Comparison of ENCODE assay signal across 34 cellular contexts in genomic region chr6:27644528-27644927, GRCh38.
"Had no signal": no experiment of that assay in that cellular context is flagged by ENCODE, and none has a peak within 500 bp of the region (broad histone marks: within the 10 kb centered on the region; RNA-seq: fewer than 3 reads in every experiment).

No MANE protein-coding gene starts in this region.

- DNase-seq: activated B cell treated with CpG ODN at 0.5 μM for 24 hours; activated CD4-positive, alpha-beta T cell treated with anti-CD3 and anti-CD28 coated beads for 48 hours; activated CD4-positive, alpha-beta T cell treated with anti-CD3 and anti-CD28 coated beads, Interleukin-2, amount 50 U/mL, for 1 hour; activated CD4-positive, alpha-beta T cell treated with anti-CD3 and anti-CD28 coated beads, Interleukin-2, amount 50 U/mL, for 48 hours; activated CD8-positive, alpha-beta memory T cell treated with anti-CD3 and anti-CD28 coated beads for 24 hours; activated CD8-positive, alpha-beta T cell treated with anti-CD3 and anti-CD28 coated beads for 36 hours; activated effector memory CD4-positive, alpha-beta T cell treated with Interleukin-2 at 50 U/mL for 16 hours; activated gamma-delta T cell treated with Interleukin-2 at 50 U/mL for 16 hours; activated naive CD4-positive, alpha-beta T cell treated with anti-CD3 and anti-CD28 coated beads, Interleukin-2, amount 50 U/mL, for 16 hours; activated naive CD4-positive, alpha-beta T cell treated with Interleukin-2 at 50 U/mL for 16 hours; activated T-cell treated with anti-CD3 and anti-CD28 coated beads, Interleukin-2, amount 50 U/mL, for 4 hours; amniotic stem cell; anterior cingulate cortex; brain microvascular endothelial cell; dermis blood vessel endothelial cell; effector CD4-positive, alpha-beta T cell; effector memory CD8-positive, alpha-beta T cell; erythroblast; foreskin keratinocyte; gastrocnemius medialis; glutamatergic neuron; heart left ventricle; T-helper 17 cell; T1000; WERI-Rb-1 had no signal

- H3K9me3 ChIP-seq: esophagus muscularis mucosa had no signal

- H3K27ac Mint-ChIP-seq: activated B cell treated with CpG ODN at 0.5 μM for 24 hours; activated CD8-positive, alpha-beta T cell treated with anti-CD3 and anti-CD28 coated beads for 36 hours; activated naive CD8-positive, alpha-beta T cell; activated T-helper 17 cell treated with anti-CD3 and anti-CD28 coated beads, Interleukin-2, amount 50 U/mL, for 72 hours; effector memory CD8-positive, alpha-beta T cell; T-helper 17 cell; T-helper 2 cell treated with Interferon-gamma antibody and Interleukin-4, amounts not matched to agents 5 μg/mL and 100 μg/mL, for 36 hours had no signal

- H3K4me1 Mint-ChIP-seq: activated B cell treated with CpG ODN at 0.5 μM for 24 hours; activated T-helper 17 cell treated with anti-CD3 and anti-CD28 coated beads, Interleukin-2, amount 50 U/mL, for 72 hours; central memory CD8-positive, alpha-beta T cell; T-helper 17 cell had no signal

- H3K4me3 ChIP-seq: coronary artery, esophagus muscularis mucosa, gastrocnemius medialis, heart left ventricle had no signal

- H3K9me3 Mint-ChIP-seq: activated CD8-positive, alpha-beta T cell treated with anti-CD3 and anti-CD28 coated beads for 36 hours; activated T-helper 17 cell treated with anti-CD3 and anti-CD28 coated beads, Interleukin-2, amount 50 U/mL, for 72 hours; central memory CD8-positive, alpha-beta T cell; effector memory CD8-positive, alpha-beta T cell had no signal

- H3K36me3 Mint-ChIP-seq: activated naive CD8-positive, alpha-beta T cell had no signal

- H3K27ac ChIP-seq: brain microvascular endothelial cell, coronary artery, esophagus muscularis mucosa, foreskin keratinocyte, gastrocnemius medialis, heart left ventricle, WERI-Rb-1 had no signal

- FAIRE-seq: astrocyte, bronchial epithelial cell had no signal

- ATAC-seq: activated CD4-positive, CD25-positive, alpha-beta regulatory T cell treated with anti-CD3 and anti-CD28 coated beads, Interleukin-2, amount 50 U/mL, for 24 hours; activated CD8-positive, alpha-beta T cell treated with anti-CD3 and anti-CD28 coated beads for 36 hours; activated T-cell treated with anti-CD3 and anti-CD28 coated beads, Interleukin-2, amount 50 U/mL, for 4 hours; activated T-helper 17 cell treated with anti-CD3 and anti-CD28 coated beads, Interleukin-2, amount 50 U/mL, for 72 hours; effector memory CD8-positive, alpha-beta T cell; foreskin keratinocyte; gastrocnemius medialis; heart left ventricle; T-helper 17 cell had no signal

- H3K4me3 Mint-ChIP-seq: activated B cell treated with CpG ODN at 0.5 μM for 24 hours; activated CD8-positive, alpha-beta T cell treated with anti-CD3 and anti-CD28 coated beads for 36 hours; activated naive CD8-positive, alpha-beta T cell; activated T-cell treated with anti-CD3 and anti-CD28 coated beads, Interleukin-2, amount 50 U/mL, for 4 hours; activated T-helper 17 cell treated with anti-CD3 and anti-CD28 coated beads, Interleukin-2, amount 50 U/mL, for 72 hours; central memory CD8-positive, alpha-beta T cell; effector memory CD8-positive, alpha-beta T cell; T-helper 17 cell; T-helper 2 cell treated with Interferon-gamma antibody and Interleukin-4, amounts not matched to agents 5 μg/mL and 100 μg/mL, for 36 hours had no signal

- H3K27me3 ChIP-seq: brain microvascular endothelial cell, foreskin keratinocyte, gastrocnemius medialis had no signal

- H3K4me1 ChIP-seq: esophagus muscularis mucosa, foreskin keratinocyte, gastrocnemius medialis, heart left ventricle had no signal

- H3K36me3 ChIP-seq: brain microvascular endothelial cell, esophagus muscularis mucosa, gastrocnemius medialis, heart left ventricle, WERI-Rb-1 had no signal
